In the genomic region with DNA sequence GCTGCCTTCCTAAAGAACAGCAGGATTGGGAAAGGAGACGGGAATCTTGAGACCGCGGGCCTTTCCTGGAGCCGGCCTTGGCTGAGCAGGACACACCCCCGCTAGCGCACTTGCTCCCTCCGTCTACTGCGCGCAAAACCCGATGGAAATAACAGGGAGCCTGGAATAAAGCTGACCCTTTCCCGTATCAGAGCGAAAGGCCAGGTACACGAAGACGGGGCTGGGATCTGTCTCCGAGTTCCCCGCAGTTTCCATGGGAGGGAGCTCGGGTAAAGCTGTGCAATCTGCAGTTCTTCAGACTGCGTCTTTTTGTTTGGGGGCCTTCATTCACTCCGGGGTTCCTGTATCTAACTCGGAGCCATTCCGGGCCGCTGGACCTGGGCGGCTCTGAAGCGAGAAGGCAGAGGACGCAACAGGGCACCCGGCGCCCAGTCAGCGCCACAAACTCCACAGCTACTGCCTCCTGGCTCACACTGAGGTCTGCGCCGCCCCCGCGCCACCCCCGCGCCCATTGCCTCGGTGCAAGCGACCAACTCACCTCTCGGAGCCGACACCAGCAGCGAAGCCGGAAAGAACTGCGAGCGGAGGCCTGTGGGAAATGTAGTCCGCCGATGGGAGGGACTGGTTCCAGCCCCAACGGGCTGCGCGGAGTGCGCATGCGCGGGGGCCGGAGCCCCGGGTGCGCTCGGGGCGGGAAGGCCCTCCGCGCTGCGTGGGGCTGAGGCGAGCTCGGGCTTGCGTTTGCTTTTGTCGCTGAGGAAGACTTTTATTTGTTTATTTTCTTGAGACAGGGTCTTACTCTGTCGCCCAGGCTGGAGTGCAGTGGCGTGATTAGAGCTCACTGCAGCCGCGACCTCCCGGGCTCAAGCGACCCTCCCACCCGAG, we compare ENCODE assay signal across 8 cellular contexts. TPM values are rescaled to one million over a fixed set of nuclear protein-coding genes. Genes with fewer than 3 reads are reported as not detected.
DNase-seq lines count a peak whose midpoint lies in the region; ATAC-seq and TF ChIP-seq lines count a peak whose summit lies in the region.

A gene (minus strand): TSS at position 577 of the 885 bp plus-strand sequence. CDS start 11,309 bp downstream, outside the sequence.

- H3K36me3 ChIP-seq in adrenal gland (replicated peaks in 1 of 2) (no peaks in the 10 kb centered on the region), heart right ventricle (peaks cover 0 to 7% (median 0%) of the 10 kb centered on the region in 9 donors)

- H3K9me3 ChIP-seq in adrenal gland (replicated peaks in 1 of 3) (no peaks in the 10 kb centered on the region), heart right ventricle (peaks cover 0 to 21% (median 0%) of the 10 kb centered on the region in 11 donors)

- H3K9me3 Mint-ChIP-seq in type B pancreatic cell: no peaks in the 10 kb centered on the region

- peak within 1 kb of the TSS; percentile 93 for H3K4me3 Mint-ChIP-seq in type B pancreatic cell

- ATAC-seq in HG02642 (IDR thresholded peaks at IDR 0.05; ENCODE audit: poor library complexity, unreplicated experiment) (peak; percentile 97), heart right ventricle (peak; percentile 98 to 100 (median 99))

- no peaks in the 10 kb centered on the region for H3K27me3 ChIP-seq in adrenal gland
- no peaks in the 10 kb centered on the region for H3K27me3 ChIP-seq in heart right ventricle

- TF ChIP-seq POLR2A in adrenal gland (IDR thresholded peaks at IDR 0.05): peak; percentile 76 to 84

- H3K36me3 Mint-ChIP-seq in type B pancreatic cell: peaks cover 8% of the 10 kb centered on the region

- WGBS in adrenal gland, 4 donors: 1 to 4% (median 3%) methylated on average over 22 to 69 of the region's 69 CpGs
- WGBS in heart right ventricle, 2 donors: 4% methylated on average over 69 of the region's 69 CpGs

- H3K27ac Mint-ChIP-seq in type B pancreatic cell: peak within 1 kb of the TSS; percentile 80

- peaks cover 9 to 13% of the 10 kb centered on the region in 2 donors for H3K4me1 ChIP-seq in adrenal gland (replicated peaks in 1 of 2)
- peaks cover 7 to 22% (median 11%) of the 10 kb centered on the region in 9 donors for H3K4me1 ChIP-seq in heart right ventricle

- H3K4me1 Mint-ChIP-seq in type B pancreatic cell (ENCODE audit: unreplicated experiment): peaks cover 16% of the 10 kb centered on the region

- no peaks in the 10 kb centered on the region for H3K27me3 Mint-ChIP-seq in type B pancreatic cell

- intact Hi-C loops in adrenal gland (cut with DNase I) (no loop called here), heart right ventricle (cut with DNase I) (loop anchor here in 2 of 10 donors (2.0 to 5.0 kb wide), 3 partner anchors 40 to 48 kb away; a partner anchor contains a TSS)

- DNase-seq in NCI-H128 (lab: John Stamatoyannopoulos, UW; ENCODE audit: unreplicated experiment): peak; percentile 89
- DNase-seq in SW 1271 (lab: John Stamatoyannopoulos, UW): peak; percentile 75 to 89
- DNase-seq in adrenal gland: peak; percentile 94 to 97 (median 96)
- DNase-seq in heart right ventricle: peak; percentile 93 to 94
- peak; percentile 92 for DNase-seq in pons (ENCODE audit: low spot score)
- peak; percentile 94 for DNase-seq in type B pancreatic cell (ENCODE audit: extremely low spot score, unreplicated experiment)

- TF ChIP-seq CTCF in GM12872 (IDR thresholded peaks at IDR 0.05; ENCODE audit: insufficient read depth, low read depth, low read length) (peak; percentile 51; the same call in 2 of the 3 replicates), adrenal gland (IDR thresholded peaks at IDR 0.05) (peak in 2 of 6 experiments; percentile 16 to 24), heart right ventricle (IDR thresholded peaks at IDR 0.05) (peak in 6 of 9 donors; percentile 9 to 51 (median 36)), type B pancreatic cell (conservative IDR thresholded peaks at IDR 0.05) (no peak)

- H3K4me3 ChIP-seq in adrenal gland (peak within 1 kb of the TSS; percentile 46 to 86 (median 65)), heart right ventricle (peak within 1 kb of the TSS; percentile 54 to 86 (median 71))

- H3K27ac ChIP-seq in adrenal gland (peak within 1 kb of the TSS; percentile 70 to 90 (median 89)), heart right ventricle (peak within 1 kb of the TSS; percentile 23 to 92 (median 82))

RNA-seq across cellular contexts. Expression of the gene that starts here (rescaled TPM):
- total RNA-seq in adrenal gland: 1 to 10 TPM; 2.2 to 9.1 (median 4.1) TPM
- polyA plus RNA-seq in adrenal gland: 1 to 10 TPM; 1.7 to 4.5 (median 3.2) TPM
- total RNA-seq in heart right ventricle: 1 to 10 TPM; 1.0 to 4.0 (median 2.5) TPM
- polyA plus RNA-seq in heart right ventricle: 1 to 10 TPM in 1 of 2 donors, under 1 TPM in 1; 0.62 to 2.2 TPM
- 7.6 and 10.9 TPM in 2 replicates for total RNA-seq in type B pancreatic cell (ENCODE audit: low replicate concordance)

Comparison
In these comparisons a context has a peak if more than half of its experiments do, and no peak if none do; other contexts are left out.
1. Peak in every context shown above with its lines: DNase-seq, ATAC-seq, H3K4me3 ChIP-seq and H3K27ac ChIP-seq.